ENCODE assay signal across 8 cellular contexts in the genomic region with DNA sequence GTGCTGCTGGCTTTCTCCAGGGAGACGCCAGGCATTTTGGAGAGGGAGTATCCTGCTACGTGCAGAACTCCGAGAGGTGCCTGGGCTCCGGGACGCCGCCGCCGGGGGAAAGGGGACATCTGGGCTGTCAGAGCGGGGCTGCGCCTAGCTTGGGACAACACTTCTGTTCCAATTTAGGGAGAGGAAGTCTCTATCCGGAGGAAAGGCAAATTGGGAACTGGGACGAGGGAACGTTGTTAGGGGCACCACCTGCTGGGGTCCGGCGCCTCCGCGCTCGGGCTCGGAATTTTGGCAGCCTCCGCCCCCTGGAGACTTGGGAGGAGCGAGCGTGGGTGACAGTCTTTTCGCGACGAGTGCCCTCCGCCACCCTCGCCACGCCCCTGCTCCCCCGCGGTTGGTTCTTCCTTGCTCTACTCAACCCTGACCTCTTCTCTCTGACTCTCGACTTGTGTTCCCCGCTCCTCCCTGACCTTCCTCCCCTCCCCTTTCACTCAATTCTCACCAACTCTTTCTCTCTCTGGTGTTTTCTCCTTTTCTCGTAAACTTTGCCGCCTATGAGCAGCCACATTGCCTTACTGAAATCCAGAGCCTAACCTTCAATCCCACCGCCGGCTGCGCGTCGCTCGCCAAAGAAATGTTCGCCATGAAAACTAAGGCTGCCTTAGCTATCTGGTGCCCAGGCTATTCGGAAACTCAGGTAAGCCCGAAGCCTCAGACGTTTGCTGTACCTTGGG.
DNase-seq lines count a peak whose midpoint lies in the region; ATAC-seq lines count a peak whose summit lies in the region.

No MANE protein-coding gene starts in this region.

- ATAC-seq in GM18498 (IDR thresholded peaks at IDR 0.05; ENCODE audit: unreplicated experiment) (peak; percentile 84), HG02798 (IDR thresholded peaks at IDR 0.05; ENCODE audit: poor library complexity, unreplicated experiment) (peak; percentile 94)

- H3K36me3 ChIP-seq in muscle layer of duodenum (ENCODE audit: control insufficient read depth in 1 of 2, insufficient read depth in 2 of 2, low read length in 2 of 2), result no peaks in the 10 kb centered on the region

- peak; percentile 10 for DNase-seq in NCI-H345 treated with DMSO at 0.1 percent for 48 hours (lab: John Stamatoyannopoulos, UW; ENCODE audit: unreplicated experiment)
- DNase-seq in activated CD8-positive, alpha-beta memory T cell treated with anti-CD3 and anti-CD28 coated beads for 24 hours, result peak; percentile 79
- DNase-seq in epithelial cell of prostate (ENCODE audit: low read depth, low spot score), result no peak
- DNase-seq in stimulated activated naive CD4-positive, alpha-beta T cell treated with Interleukin-2 at 50 U/mL for 16 hours (lab: John Stamatoyannopoulos, UW), result peak; percentile 47
- DNase-seq in KG1 (lab: John Stamatoyannopoulos, UW), result no peak

- H3K27ac ChIP-seq in epithelial cell of prostate (peak overlapping the region; percentile 72), muscle layer of duodenum (ENCODE audit: low read length) (no peak overlapping the region)

- H3K4me1 ChIP-seq in muscle layer of duodenum (ENCODE audit: control insufficient read depth in 1 of 2, insufficient read depth in 2 of 2, low read length in 2 of 2), result peaks cover 0 to 26% of the 10 kb centered on the region in 2 donors

- peak overlapping the region; percentile 82 to 88 for H3K4me3 ChIP-seq in muscle layer of duodenum (ENCODE audit: low read depth in 1 of 2, low read length in 2 of 2)

- no peaks in the 10 kb centered on the region for H3K9me3 ChIP-seq in muscle layer of duodenum (ENCODE audit: control insufficient read depth in 1 of 2, low read length in 2 of 2)

- peaks cover 17% of the 10 kb centered on the region for H3K27me3 ChIP-seq in muscle layer of duodenum (ENCODE audit: low read depth, low read length)

Comparison
In these comparisons a context has a peak if more than half of its experiments do, and no peak if none do; other contexts are left out.
1. DNase-seq: peak in NCI-H345 treated with DMSO at 0.1 percent for 48 hours (single experiment), activated CD8-positive, alpha-beta memory T cell treated with anti-CD3 and anti-CD28 coated beads for 24 hours (single experiment) and stimulated activated naive CD4-positive, alpha-beta T cell treated with Interleukin-2 at 50 U/mL for 16 hours (single experiment); none in epithelial cell of prostate (single experiment) and KG1 (single experiment).